In the genomic region with DNA sequence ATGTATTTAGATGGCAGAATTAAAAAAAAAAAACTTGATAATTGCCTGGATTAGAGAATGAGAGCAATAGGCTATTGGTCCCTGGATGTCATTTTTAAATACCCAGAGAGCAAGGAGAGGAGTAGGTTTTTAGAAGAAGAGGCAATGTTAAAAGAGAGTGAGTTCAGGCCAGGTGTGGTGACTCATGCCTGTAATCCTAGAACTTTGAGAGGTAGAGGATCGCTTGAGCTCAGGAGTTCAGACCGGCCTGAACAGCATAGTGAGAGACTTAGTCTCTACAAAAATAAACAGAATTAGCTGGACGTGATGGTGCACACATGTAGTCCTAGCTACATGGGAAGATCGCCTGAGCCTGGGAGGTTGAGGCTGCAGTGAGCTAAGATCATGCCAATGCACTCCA, we compare ENCODE assay signal across 24 cellular contexts. TPM values are rescaled to one million over a fixed set of nuclear protein-coding genes. Genes with fewer than 3 reads are reported as not detected.
DNase-seq lines count a peak whose midpoint lies in the region; ATAC-seq, FAIRE-seq and TF ChIP-seq lines count a peak whose summit lies in the region.
"Had no signal": no experiment of that assay in that cellular context is flagged by ENCODE, and none has a peak within 500 bp of the region (broad histone marks: within the 10 kb centered on the region; RNA-seq: fewer than 3 reads in every experiment).

No MANE protein-coding gene starts in this region.

- no CpG with 5 or more reads among the region's 4 CpGs for WGBS in H9 (ENCODE audit: extremely low coverage, insufficient read length, low lambda C conversion rate)
- WGBS in psoas muscle, 3 donors: 30 to 46% (median 39%) methylated on average over 4 of the region's 4 CpGs

- peak overlapping the region; percentile 13 for H3K9ac ChIP-seq in H9 (ENCODE audit: extremely low read depth, insufficient read length, low read length)

- FAIRE-seq in D721Med (lab: Jason Lieb, UNC): no peak

- no peak overlapping the region for H3K4me2 ChIP-seq in H9 (ENCODE audit: insufficient read depth, insufficient read length, low read length)
- H3K4me2 ChIP-seq: smooth muscle cell had no signal

- H4K20me1 ChIP-seq in H9 (ENCODE audit: control insufficient read depth, insufficient read depth, insufficient read length): no peaks in the 10 kb centered on the region

- H2BK120ac ChIP-seq in H9 (ENCODE audit: low read depth, low read length, poor library complexity, severe bottlenecking): no peak overlapping the region

- no peak overlapping the region for H3K56ac ChIP-seq in H9 (ENCODE audit: insufficient read length, low read depth, low read length)

- H2BK20ac ChIP-seq in H9 (ENCODE audit: low read depth, low read length, poor library complexity, severe bottlenecking): no peak overlapping the region

- no peak for TF ChIP-seq CTCF in H9 (conservative IDR thresholded peaks at IDR 0.05)
- no peak for TF ChIP-seq CTCF in epithelial cell of esophagus (IDR thresholded peaks at IDR 0.05; ENCODE audit: insufficient read depth, low read depth, low read length, missing control alignments)
- TF ChIP-seq CTCF in psoas muscle (IDR thresholded peaks at IDR 0.05): no peak
- no peak for TF ChIP-seq CTCF in D721Med (IDR thresholded peaks at IDR 0.05; ENCODE audit: insufficient read depth, missing control alignments)

- peaks cover 6% of the 10 kb centered on the region; the same call in 1 of the 2 replicates for H3K4me1 ChIP-seq in H9 (ENCODE audit: insufficient read depth, low read length)
- H3K4me1 ChIP-seq in psoas muscle: peaks cover 45% of the 10 kb centered on the region

- H3K18ac ChIP-seq in H9 (ENCODE audit: insufficient read length, low read depth, low read length): no peak overlapping the region

- H3K79me1 ChIP-seq in H9 (ENCODE audit: insufficient read depth, low read depth, low read length, poor library complexity, severe bottlenecking): no peaks in the 10 kb centered on the region

- H3K4me1 Mint-ChIP-seq in H9: peaks cover 19 to 20% of the 10 kb centered on the region in 2 experiments
- H3K4me1 Mint-ChIP-seq: stimulated activated naive CD8-positive, alpha-beta T cell treated with anti-CD3 and anti-CD28 coated beads, Interleukin-15, amount 100 ng/mL, for 72 hours had no signal

- DNase-seq in H9: no peak
- DNase-seq in NCI-H510A (lab: John Stamatoyannopoulos, UW): peak; percentile 9
- DNase-seq in epithelial cell of esophagus (ENCODE audit: low read depth): peak; percentile 73
- no peak for DNase-seq in psoas muscle
- no peak for DNase-seq in D721Med (ENCODE audit: insufficient read length, low spot score)
- no peak for DNase-seq in foreskin melanocyte
- DNase-seq in D341Med (ENCODE audit: low spot score): no peak
- DNase-seq: activated gamma-delta T cell; CD4-positive, alpha-beta T cell; DMS79 treated with DMSO at 0.1 percent for 48 hours; H7; NCI-H1092 treated with DMSO at 0.1 percent for 48 hours; NCI-H2171 treated with DMSO at 0.1 percent for 48 hours; NCI-H82; SIG-M5; stimulated activated CD4-positive, alpha-beta T cell treated with anti-CD3 and anti-CD28 coated beads, Interleukin-2, amount 100 ng/mL, for 48 hours; stimulated activated naive CD8-positive, alpha-beta T cell treated with anti-CD3 and anti-CD28 coated beads, Interleukin-15, amount 100 ng/mL, for 72 hours had no signal

- H3K27ac ChIP-seq in H9 (ENCODE audit: insufficient read length, low read depth, low read length) (no peak overlapping the region), psoas muscle (peak overlapping the region; percentile 51)
- H3K27ac ChIP-seq: gastroesophageal sphincter, tibial nerve, VCaP had no signal

- no peak overlapping the region for H4K91ac ChIP-seq in H9 (ENCODE audit: insufficient read length, low read depth, low read length)

- no peaks in the 10 kb centered on the region for H3K36me3 Mint-ChIP-seq in H9 (ENCODE audit: insufficient read depth in 1 of 3, low read depth in 3 of 3)
- H3K36me3 Mint-ChIP-seq: mesothelial cell of epicardium had no signal

- no peak overlapping the region for H3K4me3 Mint-ChIP-seq in H9
- H3K4me3 Mint-ChIP-seq: CD4-positive, alpha-beta T cell; mesothelial cell of epicardium; nephron; stimulated activated naive CD8-positive, alpha-beta T cell treated with anti-CD3 and anti-CD28 coated beads, Interleukin-15, amount 100 ng/mL, for 72 hours had no signal

- H2BK5ac ChIP-seq in H9 (ENCODE audit: insufficient read length, low read length): no peak overlapping the region

- H3K27ac Mint-ChIP-seq in H9: peak overlapping the region in 1 of 3 experiments; percentile 18; a peak in 1 of 7 replicates
- H3K27ac Mint-ChIP-seq: CD4-positive, alpha-beta T cell; mesothelial cell of epicardium; nephron had no signal

- H2BK12ac ChIP-seq in H9 (ENCODE audit: insufficient read length, low read depth, low read length): no peak overlapping the region

- H2AK5ac ChIP-seq in H9 (ENCODE audit: insufficient read length, low read length): no peak overlapping the region

- no peak overlapping the region for H3K14ac ChIP-seq in H9 (ENCODE audit: insufficient read depth, low read length)

- H3K9me3 ChIP-seq in H9 (ENCODE audit: control insufficient read depth, low read depth, low read length): no peaks in the 10 kb centered on the region
- H3K9me3 ChIP-seq in psoas muscle: no peaks in the 10 kb centered on the region
- H3K9me3 ChIP-seq: gastroesophageal sphincter, tibial nerve had no signal

- H3K4me3 ChIP-seq in epithelial cell of esophagus (ENCODE audit: low read length): no peak overlapping the region
- no peak overlapping the region for H3K4me3 ChIP-seq in psoas muscle
- H3K4me3 ChIP-seq: gastroesophageal sphincter, smooth muscle cell, tibial nerve had no signal

- H3K23ac ChIP-seq in H9 (ENCODE audit: insufficient read length, low read depth, low read length): no peak overlapping the region

- no peaks in the 10 kb centered on the region for H3K79me2 ChIP-seq in H9 (ENCODE audit: insufficient read depth, low read length)

- no peak overlapping the region for H2AFZ ChIP-seq in H9 (ENCODE audit: low read length)

- H3K27me3 Mint-ChIP-seq in H9 (ENCODE audit: low read depth): no peaks in the 10 kb centered on the region
- H3K27me3 Mint-ChIP-seq: CD4-positive, alpha-beta T cell; stimulated activated naive CD8-positive, alpha-beta T cell treated with anti-CD3 and anti-CD28 coated beads, Interleukin-15, amount 100 ng/mL, for 72 hours had no signal

- no peak overlapping the region for H3T11ph ChIP-seq in H9 (ENCODE audit: low read length)

- H3K23me2 ChIP-seq in H9 (ENCODE audit: insufficient read length, low read depth, low read length, poor library complexity, severe bottlenecking): no peaks in the 10 kb centered on the region

- no peak overlapping the region for H4K8ac ChIP-seq in H9 (replicated peaks; ENCODE audit: insufficient read length, low read depth, low read length)

- intact Hi-C loops in psoas muscle (cut with DNase I): loop anchor here in 1 of 2 donors (5.0 kb wide), 1 partner anchor 211 kb away; no protein-coding TSS in a partner anchor

- no peaks in the 10 kb centered on the region for H3K9me3 Mint-ChIP-seq in H9
- H3K9me3 Mint-ChIP-seq: CD4-positive, alpha-beta T cell; mesothelial cell of epicardium; nephron; stimulated activated naive CD8-positive, alpha-beta T cell treated with anti-CD3 and anti-CD28 coated beads, Interleukin-15, amount 100 ng/mL, for 72 hours had no signal

- no peaks in the 10 kb centered on the region for H3K36me3 ChIP-seq in psoas muscle (ENCODE audit: insufficient read depth in 1 of 2, low read depth in 1 of 2)
- H3K36me3 ChIP-seq: tibial nerve had no signal

- no peak overlapping the region for H4K5ac ChIP-seq in H9 (ENCODE audit: insufficient read length, low read depth, low read length)

- H3K4ac ChIP-seq in H9 (ENCODE audit: low read depth, low read length): no peak overlapping the region

- ATAC-seq in psoas muscle (peak in 3 of 4 donors; percentile 55 to 61 (median 55)), HG03460 (IDR thresholded peaks at IDR 0.05; ENCODE audit: unreplicated experiment) (no peak)
- ATAC-seq: gastroesophageal sphincter; stimulated activated naive CD8-positive, alpha-beta T cell treated with anti-CD3 and anti-CD28 coated beads, Interleukin-15, amount 100 ng/mL, for 72 hours had no signal

- H2BK15ac ChIP-seq in H9 (ENCODE audit: low read depth, low read length): no peak overlapping the region

- H3K27me3 ChIP-seq in H9 (ENCODE audit: insufficient read depth, low read length) (no peaks in the 10 kb centered on the region), psoas muscle (ENCODE audit: insufficient read depth in 3 of 3, low read length in 2 of 3) (no peaks in the 10 kb centered on the region)
- H3K27me3 ChIP-seq: gastroesophageal sphincter, tibial nerve had no signal

RNA-seq across cellular contexts. Expression of gene MUTYH, which starts 15.9 kb away (rescaled TPM):
- total RNA-seq in H9 (2021) (52.6 and 61.1 TPM in 2 replicates), psoas muscle (10 to 100 TPM in 1 of 4 donors, 1 to 10 TPM in 3; 7.7 to 16.6 (median 8.3) TPM)
- 10 to 100 TPM in 1 of 3 donors, 1 to 10 TPM in 2; 8.2 to 13.2 (median 9.0) TPM for polyA plus RNA-seq in psoas muscle

RNA-seq across cellular contexts. Expression of gene TOE1, which starts 16.2 kb away (rescaled TPM):
- 31.2 and 33.5 TPM in 2 replicates for total RNA-seq in H9 (2021)
- total RNA-seq in psoas muscle: 1 to 10 TPM; 3.1 to 5.9 (median 3.9) TPM
- 1 to 10 TPM; 2.7 to 6.7 (median 4.6) TPM for polyA plus RNA-seq in psoas muscle

RNA-seq across cellular contexts. Expression of gene HPDL, which starts 29.5 kb away (rescaled TPM):
- total RNA-seq in H9 (2021) (10.1 and 10.6 TPM in 2 replicates), psoas muscle (1 to 10 TPM in 2 of 4 donors, under 1 TPM in 2; 0.84 to 2.6 (median 1.2) TPM)
- 1 to 10 TPM in 2 of 3 donors, under 1 TPM in 1; 0.73 to 4.9 (median 3.7) TPM for polyA plus RNA-seq in psoas muscle
- total RNA-seq: CD4-positive, alpha-beta T cell; smooth muscle cell had no signal

Comparison
In these comparisons a context has a peak if more than half of its experiments do, and no peak if none do; other contexts are left out.
1. DNase-seq: peak in NCI-H510A (single experiment) and epithelial cell of esophagus (single experiment); none in H9 (single experiment), psoas muscle (0 of 2), D721Med (single experiment), foreskin melanocyte (single experiment) and D341Med (single experiment).